8 cellular contexts compared by ENCODE assay signal in genomic region chr15:59691194-59691805, GRCh38. TPM values are rescaled to one million over a fixed set of nuclear protein-coding genes. Genes with fewer than 3 reads are reported as not detected.
A peak's percentile ranks its signal among the peaks of the same experiment; 100 is the strongest.
DNase-seq lines count a peak whose midpoint lies in the region; ATAC-seq, FAIRE-seq and TF ChIP-seq lines count a peak whose summit lies in the region.

No MANE protein-coding gene starts in this region.

- no peaks in the 10 kb centered on the region for H3K27me3 ChIP-seq in AG04450 (ENCODE audit: control insufficient read depth, insufficient read depth, low read length)

- TF ChIP-seq CTCF in AG04450 (IDR thresholded peaks at IDR 0.05; ENCODE audit: low read depth, low read length) (peak; percentile 77), GM12873 (IDR thresholded peaks at IDR 0.05; ENCODE audit: insufficient read depth, low read depth, low read length, missing control alignments) (peak; percentile 58)

- H3K27ac ChIP-seq in AG04450 (ENCODE audit: low read depth, low read length): no peak overlapping the region

- H3K9me3 ChIP-seq in AG04450 (ENCODE audit: control insufficient read depth, insufficient read depth, low read length): no peaks in the 10 kb centered on the region; the same call in 1 of the 2 replicates

- H3K9me3 Mint-ChIP-seq in activated T-helper 2 cell treated with anti-CD3 and anti-CD28 coated beads, Interferon-gamma antibody, Interleukin-2, Interleukin-4, amounts not matched to agents 10 μg/mL and 5 μg/mL and 100 μg/mL, durations not matched to agents 14 hours and 24 hours and 36 hours: no peaks in the 10 kb centered on the region

- no peak for DNase-seq in AG04450 (ENCODE audit: low read depth, low spot score)
- peak; percentile 71 for DNase-seq in NCI-H69 (lab: John Stamatoyannopoulos, UW)
- DNase-seq in activated T-helper 2 cell treated with anti-CD3 and anti-CD28 coated beads, Interferon-gamma antibody, Interleukin-2, Interleukin-4, amounts not matched to agents 10 μg/mL and 5 μg/mL and 100 μg/mL, durations not matched to agents 14 hours and 24 hours and 36 hours (ENCODE audit: low spot score): no peak
- DNase-seq in frontal cortex (ENCODE audit: low spot score in 2 of 2): peak in 1 of 2 donors; percentile 16
- peak; percentile 51 for DNase-seq in stimulated activated CD4-positive, alpha-beta T cell treated with anti-CD3 and anti-CD28 coated beads, Interleukin-15, amount 100 ng/mL, for 24 hours
- DNase-seq in cerebellar nuclear complex (lab: John Stamatoyannopoulos, UW): no peak

- H3K36me3 Mint-ChIP-seq in activated T-helper 2 cell treated with anti-CD3 and anti-CD28 coated beads, Interferon-gamma antibody, Interleukin-2, Interleukin-4, amounts not matched to agents 10 μg/mL and 5 μg/mL and 100 μg/mL, durations not matched to agents 14 hours and 24 hours and 36 hours (ENCODE audit: low read depth): peaks cover 17% of the 10 kb centered on the region

- POLR2A ChIA-PET in AG04450 (lab: Yijun Ruan, JAX): no interaction called here

- CTCF ChIA-PET in AG04450 (lab: Charles Lee): interaction anchor here (0.5 to 4.7 kb wide), 63 partner anchors 9 to 831 kb away, joined by 3 to 178 read pairs (median 4); no protein-coding TSS in a partner anchor

- intact Hi-C loops in activated T-helper 2 cell treated with anti-CD3 and anti-CD28 coated beads, Interferon-gamma antibody, Interleukin-2, Interleukin-4, amounts not matched to agents 10 μg/mL and 5 μg/mL and 100 μg/mL, durations not matched to agents 14 hours and 24 hours and 36 hours (cut with micrococcal nuclease): loop anchor here (2.0 to 10.0 kb wide), 2 partner anchors 60 to 634 kb away; no protein-coding TSS in a partner anchor

- H3K4me1 Mint-ChIP-seq in activated T-helper 2 cell treated with anti-CD3 and anti-CD28 coated beads, Interferon-gamma antibody, Interleukin-2, Interleukin-4, amounts not matched to agents 10 μg/mL and 5 μg/mL and 100 μg/mL, durations not matched to agents 14 hours and 24 hours and 36 hours (ENCODE audit: low read depth): peaks cover 26% of the 10 kb centered on the region

- FAIRE-seq in frontal cortex (lab: Jason Lieb, UNC): peak; percentile 65

- H3K27me3 Mint-ChIP-seq in activated T-helper 2 cell treated with anti-CD3 and anti-CD28 coated beads, Interferon-gamma antibody, Interleukin-2, Interleukin-4, amounts not matched to agents 10 μg/mL and 5 μg/mL and 100 μg/mL, durations not matched to agents 14 hours and 24 hours and 36 hours (ENCODE audit: low read depth): no peaks in the 10 kb centered on the region

- H3K4me3 Mint-ChIP-seq in activated T-helper 2 cell treated with anti-CD3 and anti-CD28 coated beads, Interferon-gamma antibody, Interleukin-2, Interleukin-4, amounts not matched to agents 10 μg/mL and 5 μg/mL and 100 μg/mL, durations not matched to agents 14 hours and 24 hours and 36 hours (ENCODE audit: low read depth): peak overlapping the region; percentile 64

- H3K4me3 ChIP-seq in AG04450 (ENCODE audit: low read depth, low read length): no peak overlapping the region

- peak overlapping the region; percentile 77 for H3K27ac Mint-ChIP-seq in activated T-helper 2 cell treated with anti-CD3 and anti-CD28 coated beads, Interferon-gamma antibody, Interleukin-2, Interleukin-4, amounts not matched to agents 10 μg/mL and 5 μg/mL and 100 μg/mL, durations not matched to agents 14 hours and 24 hours and 36 hours

- ATAC-seq in HG03469 (IDR thresholded peaks at IDR 0.05; ENCODE audit: unreplicated experiment): no peak

RNA-seq across cellular contexts. Expression of gene BNIP2, which starts 2.2 kb away (rescaled TPM):
- 45.4 and 65.9 TPM in 2 replicates for polyA plus RNA-seq in AG04450 (2011; rRNA removed)
- polyA minus RNA-seq in AG04450 (2011; rRNA and poly(A)+ RNA removed): 22.4 and 41.8 TPM in 2 replicates
- total RNA-seq in activated T-helper 2 cell treated with anti-CD3 and anti-CD28 coated beads, Interferon-gamma antibody, Interleukin-2, Interleukin-4, amounts not matched to agents 10 μg/mL and 5 μg/mL and 100 μg/mL, durations not matched to agents 14 hours and 24 hours and 36 hours: 59.4 and 60.5 TPM in 2 replicates
- total RNA-seq in frontal cortex: 63.6 TPM

RNA-seq across cellular contexts. Expression of gene GTF2A2, which starts 34.0 kb away (rescaled TPM):
- 40.2 and 77.8 TPM in 2 replicates for polyA plus RNA-seq in AG04450 (2011; rRNA removed)
- polyA minus RNA-seq in AG04450 (2011; rRNA and poly(A)+ RNA removed): 7.5 and 8.4 TPM in 2 replicates
- total RNA-seq in activated T-helper 2 cell treated with anti-CD3 and anti-CD28 coated beads, Interferon-gamma antibody, Interleukin-2, Interleukin-4, amounts not matched to agents 10 μg/mL and 5 μg/mL and 100 μg/mL, durations not matched to agents 14 hours and 24 hours and 36 hours: 187 and 193 TPM in 2 replicates
- total RNA-seq in frontal cortex: 28.1 TPM

Comparison
In these comparisons a context has a peak if more than half of its experiments do, and no peak if none do; other contexts are left out.
1. DNase-seq: peak in NCI-H69 (single experiment) and stimulated activated CD4-positive, alpha-beta T cell treated with anti-CD3 and anti-CD28 coated beads, Interleukin-15, amount 100 ng/mL, for 24 hours (single experiment); none in AG04450 (single experiment), activated T-helper 2 cell treated with anti-CD3 and anti-CD28 coated beads, Interferon-gamma antibody, Interleukin-2, Interleukin-4, amounts not matched to agents 10 μg/mL and 5 μg/mL and 100 μg/mL, durations not matched to agents 14 hours and 24 hours and 36 hours (single experiment) and cerebellar nuclear complex (0 of 2).